Comparison of ENCODE assay signal across 8 cellular contexts in the genomic region with DNA sequence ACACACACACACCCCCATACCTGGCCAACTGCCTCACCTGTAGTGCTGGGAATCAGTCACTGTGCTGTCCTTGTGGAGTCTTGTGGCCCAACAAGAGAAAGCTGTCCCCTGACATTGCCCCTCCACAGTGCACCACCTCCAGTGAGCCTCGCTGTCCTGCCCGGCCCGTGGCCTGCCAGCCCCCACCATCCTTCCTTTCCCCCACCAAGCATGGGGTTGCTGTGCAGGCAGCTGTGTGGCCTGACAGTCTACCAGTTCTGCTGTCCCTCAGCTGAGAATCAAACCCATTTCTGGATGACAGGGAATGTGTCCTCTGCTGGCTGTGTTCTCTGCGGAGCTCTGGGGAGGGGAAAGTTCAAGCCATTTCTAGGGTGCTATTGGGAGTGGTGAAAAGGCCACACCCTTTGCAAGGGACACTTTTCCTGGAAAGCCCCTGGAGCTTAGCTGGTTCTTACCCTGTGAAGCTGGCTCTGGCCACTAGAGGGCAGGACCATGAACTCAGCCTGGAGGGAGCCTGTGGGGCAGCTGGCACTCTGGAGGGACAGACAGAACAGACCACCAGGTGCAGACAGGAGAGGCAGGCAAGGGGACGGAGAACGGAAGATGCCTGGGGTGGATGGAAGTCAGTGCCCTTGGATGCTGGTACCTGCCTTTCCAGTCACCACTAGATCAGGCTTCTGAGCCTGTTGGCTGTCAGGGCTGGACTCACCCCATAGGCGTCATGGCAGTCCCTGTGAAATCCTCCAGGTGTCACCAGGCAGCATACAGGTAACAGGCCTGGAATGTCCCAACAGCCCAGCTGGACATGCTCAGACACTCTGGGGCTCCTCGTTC. TPM values are rescaled to one million over a fixed set of nuclear protein-coding genes. Genes with fewer than 3 reads are reported as not detected.
DNase-seq lines count a peak whose midpoint lies in the region; ATAC-seq and TF ChIP-seq lines count a peak whose summit lies in the region.

No MANE protein-coding gene starts in this region.

- ATAC-seq in Right ventricle myocardium inferior: no peak
- peak; percentile 94 for ATAC-seq in HG02852 (IDR thresholded peaks at IDR 0.05; ENCODE audit: unreplicated experiment)
- ATAC-seq in activated CD8-positive, alpha-beta T cell treated with anti-CD3 and anti-CD28 coated beads for 36 hours: peak; percentile 95
- peak; percentile 88 for ATAC-seq in mucosa of descending colon
- peak; percentile 80 to 88 for ATAC-seq in stimulated activated naive B cell treated with anti-CD40 and anti-IgM and Interleukin-4, amounts not matched to agents 10 μg/mL and 1 μg/mL and 100 μg/mL, for 72 hours (replicated peaks)

- peaks cover 1% of the 10 kb centered on the region for H3K27me3 Mint-ChIP-seq in activated CD8-positive, alpha-beta T cell treated with anti-CD3 and anti-CD28 coated beads for 36 hours
- peaks cover 2% of the 10 kb centered on the region for H3K27me3 Mint-ChIP-seq in endothelial cell (ENCODE audit: unreplicated experiment)
- H3K27me3 Mint-ChIP-seq in stimulated activated naive B cell treated with anti-CD40 and anti-IgM and Interleukin-4, amounts not matched to agents 10 μg/mL and 1 μg/mL and 100 μg/mL, for 72 hours: peaks cover 19 to 26% of the 10 kb centered on the region in 2 donors

- no peak overlapping the region for H3K27ac Mint-ChIP-seq in activated CD8-positive, alpha-beta T cell treated with anti-CD3 and anti-CD28 coated beads for 36 hours
- no peak overlapping the region for H3K27ac Mint-ChIP-seq in endothelial cell (ENCODE audit: unreplicated experiment)
- no peak overlapping the region for H3K27ac Mint-ChIP-seq in stimulated activated naive B cell treated with anti-CD40 and anti-IgM and Interleukin-4, amounts not matched to agents 10 μg/mL and 1 μg/mL and 100 μg/mL, for 72 hours

- no peak overlapping the region for H3K4me3 ChIP-seq in mucosa of descending colon

- no peaks in the 10 kb centered on the region for H3K4me1 ChIP-seq in mucosa of descending colon (ENCODE audit: low read depth)

- DNase-seq in Right ventricle myocardium inferior (ENCODE audit: missing footprints): peak; percentile 83
- no peak for DNase-seq in cardiac septum (ENCODE audit: low spot score)
- DNase-seq in NCI-H526 treated with DMSO at 0.1 percent for 48 hours (lab: John Stamatoyannopoulos, UW): peak; percentile 1
- peak; percentile 81 for DNase-seq in activated CD8-positive, alpha-beta T cell treated with anti-CD3 and anti-CD28 coated beads for 36 hours
- DNase-seq in endothelial cell (ENCODE audit: low spot score): peak; percentile 83
- DNase-seq in mucosa of descending colon: peak; percentile 76 to 84 (median 81)
- peak; percentile 55 for DNase-seq in stimulated activated naive B cell treated with anti-CD40 and anti-IgM and Interleukin-4, amounts not matched to agents 10 μg/mL and 1 μg/mL and 100 μg/mL, for 72 hours

- no peaks in the 10 kb centered on the region for H3K9me3 ChIP-seq in mucosa of descending colon

- POLR2A ChIA-PET in activated CD8-positive, alpha-beta T cell treated with anti-CD3 and anti-CD28 coated beads for 36 hours (lab: Charles Lee): no interaction called here

- H3K36me3 ChIP-seq in mucosa of descending colon (ENCODE audit: low read depth): no peaks in the 10 kb centered on the region

- H3K36me3 Mint-ChIP-seq in activated CD8-positive, alpha-beta T cell treated with anti-CD3 and anti-CD28 coated beads for 36 hours (ENCODE audit: low read depth): no peaks in the 10 kb centered on the region
- no peaks in the 10 kb centered on the region for H3K36me3 Mint-ChIP-seq in endothelial cell (ENCODE audit: low read depth, unreplicated experiment)
- H3K36me3 Mint-ChIP-seq in stimulated activated naive B cell treated with anti-CD40 and anti-IgM and Interleukin-4, amounts not matched to agents 10 μg/mL and 1 μg/mL and 100 μg/mL, for 72 hours: no peaks in the 10 kb centered on the region

- CTCF ChIA-PET in activated CD8-positive, alpha-beta T cell treated with anti-CD3 and anti-CD28 coated beads for 36 hours (lab: Charles Lee): interaction anchor here (0.6 to 4.3 kb wide), 28 partner anchors 8 to 361 kb away, joined by 3 to 41 read pairs (median 4); partner anchors contain the start of gene MTPAP

- no peaks in the 10 kb centered on the region for H3K4me1 Mint-ChIP-seq in activated CD8-positive, alpha-beta T cell treated with anti-CD3 and anti-CD28 coated beads for 36 hours (ENCODE audit: low read depth)
- H3K4me1 Mint-ChIP-seq in endothelial cell (ENCODE audit: unreplicated experiment): no peaks in the 10 kb centered on the region
- H3K4me1 Mint-ChIP-seq in stimulated activated naive B cell treated with anti-CD40 and anti-IgM and Interleukin-4, amounts not matched to agents 10 μg/mL and 1 μg/mL and 100 μg/mL, for 72 hours: peaks cover 6 to 8% of the 10 kb centered on the region in 2 donors

- intact Hi-C loops in Right ventricle myocardium inferior (cut with DNase I) (no loop called here), cardiac septum (cut with DNase I) (no loop called here), mucosa of descending colon (cut with DNase I, micrococcal nuclease) (no loop called here)
- intact Hi-C loops in activated CD8-positive, alpha-beta T cell treated with anti-CD3 and anti-CD28 coated beads for 36 hours (cut with micrococcal nuclease): no loop called here

- no peaks in the 10 kb centered on the region for H3K9me3 Mint-ChIP-seq in activated CD8-positive, alpha-beta T cell treated with anti-CD3 and anti-CD28 coated beads for 36 hours
- H3K9me3 Mint-ChIP-seq in endothelial cell (ENCODE audit: unreplicated experiment): no peaks in the 10 kb centered on the region
- H3K9me3 Mint-ChIP-seq in stimulated activated naive B cell treated with anti-CD40 and anti-IgM and Interleukin-4, amounts not matched to agents 10 μg/mL and 1 μg/mL and 100 μg/mL, for 72 hours: no peaks in the 10 kb centered on the region

- no peak overlapping the region for H3K4me3 Mint-ChIP-seq in activated CD8-positive, alpha-beta T cell treated with anti-CD3 and anti-CD28 coated beads for 36 hours
- no peak overlapping the region for H3K4me3 Mint-ChIP-seq in endothelial cell (ENCODE audit: unreplicated experiment)
- no peak overlapping the region for H3K4me3 Mint-ChIP-seq in stimulated activated naive B cell treated with anti-CD40 and anti-IgM and Interleukin-4, amounts not matched to agents 10 μg/mL and 1 μg/mL and 100 μg/mL, for 72 hours

- peak; percentile 80 for TF ChIP-seq CTCF in activated CD8-positive, alpha-beta T cell treated with anti-CD3 and anti-CD28 coated beads for 36 hours (IDR thresholded peaks at IDR 0.05)
- TF ChIP-seq CTCF in endothelial cell (IDR thresholded peaks at IDR 0.05; ENCODE audit: unreplicated experiment) (peak; percentile 91), mucosa of descending colon (IDR thresholded peaks at IDR 0.05) (peak; percentile 83)

RNA-seq across cellular contexts. Expression of gene MTPAP, which starts 10.5 kb away (rescaled TPM):
- total RNA-seq in Right ventricle myocardium inferior (24.2 TPM), cardiac septum (22.7 TPM), endothelial cell (ENCODE audit: unreplicated experiment) (21.6 TPM), mucosa of descending colon (10 to 100 TPM; 24.8 to 33.4 (median 26.4) TPM)
- total RNA-seq in activated CD8-positive, alpha-beta T cell treated with anti-CD3 and anti-CD28 coated beads for 36 hours: 10 to 100 TPM; 47.4 to 55.0 TPM
